1 cellular context compared by ENCODE assay signal in genomic region chr21:43733060-43733459, GRCh38.
TF ChIP-seq lines count a peak whose summit lies in the region.

No MANE protein-coding gene starts in this region.

TF ChIP-seq in H1, 55 proteins besides CTCF, POLR2A, EP300 and RAD21:
- TF ChIP-seq ATF3 (IDR thresholded peaks at IDR 0.05; ENCODE audit: insufficient read depth, low read depth, low read length): no peak
